11 cellular contexts compared by ENCODE assay signal in genomic region chr3:181189556-181189955, GRCh38.
"Had no signal": no experiment of that assay in that cellular context is flagged by ENCODE, and none has a peak within 500 bp of the region (broad histone marks: within the 10 kb centered on the region; RNA-seq: fewer than 3 reads in every experiment).

No MANE protein-coding gene starts in this region.

- H3K4me3 Mint-ChIP-seq: GM23338, H9, HFFc6 had no signal

- ATAC-seq: GM23338, HCT116 had no signal

- H3K27ac Mint-ChIP-seq: GM23338, H9, HFFc6 had no signal

- H3K4me1 Mint-ChIP-seq: GM23338, H9 had no signal

- H3K4me2 ChIP-seq: GM23338 had no signal

- FAIRE-seq: H1, H54 had no signal

- H3K27ac ChIP-seq: GM23248 had no signal

- H3K9me3 ChIP-seq: HAP-1 had no signal

- H3K9ac ChIP-seq: GM23248 had no signal

- H3K36me3 ChIP-seq: HAP-1 had no signal

- H3K4me3 ChIP-seq: GM23248, GM23338, HAP-1 had no signal

- H3K9me3 Mint-ChIP-seq: GM23338, H9 had no signal

- DNase-seq: GM23248, GOT3, H7, H9, HCEC 1CT, HFFc6 had no signal

- H3K4me1 ChIP-seq: HAP-1 had no signal

- H2AFZ ChIP-seq: GM23248, GM23338 had no signal
